In genomic region chr9:79007701-79008483, GRCh38 we compare ENCODE assay signal across 13 cellular contexts.
A peak's percentile ranks its signal among the peaks of the same experiment; 100 is the strongest.
DNase-seq lines count a peak whose midpoint lies in the region; ATAC-seq and TF ChIP-seq lines count a peak whose summit lies in the region.
"Had no signal": no experiment of that assay in that cellular context is flagged by ENCODE, and none has a peak within 500 bp of the region (broad histone marks: within the 10 kb centered on the region; RNA-seq: fewer than 3 reads in every experiment).

No MANE protein-coding gene starts in this region.

- WGBS in lower leg skin, 2 donors: 85 to 92% methylated on average over 8 of the region's 8 CpGs

- peaks cover 51% of the 10 kb centered on the region for H3K4me1 ChIP-seq in OCI-LY3 (ENCODE audit: low read length)
- H3K4me1 ChIP-seq: uterus had no signal

- no peak for DNase-seq in NCI-H2196 (lab: John Stamatoyannopoulos, UW; ENCODE audit: unreplicated experiment)
- no peak for DNase-seq in lower leg skin (ENCODE audit: low spot score in 2 of 2)
- no peak for DNase-seq in HuH-7 (ENCODE audit: low spot score)
- no peak for DNase-seq in Right ventricle myocardium superior
- DNase-seq: activated T-cell treated with anti-CD3 and anti-CD28 coated beads for 4 hours; naive thymus-derived CD8-positive, alpha-beta T cell; NCI-H146; T-helper 9 cell; uterus had no signal

- H2AFZ ChIP-seq in OCI-LY3 (ENCODE audit: low read depth, low read length): no peak overlapping the region

- H3K9ac ChIP-seq in OCI-LY3 (ENCODE audit: low read length): peak overlapping the region; percentile 79

- H4K20me1 ChIP-seq in OCI-LY3 (ENCODE audit: insufficient read depth, low read length): no peaks in the 10 kb centered on the region

- H3K27ac ChIP-seq in OCI-LY3 (ENCODE audit: low read length): peak overlapping the region; percentile 96
- H3K27ac ChIP-seq: uterus had no signal

- TF ChIP-seq POLR2A in lower leg skin (IDR thresholded peaks at IDR 0.05): no peak

- intact Hi-C loops in lower leg skin (cut with DNase I; ENCODE audit: low total_unique reads): no loop called here
- intact Hi-C loops in Right ventricle myocardium superior (cut with DNase I): no loop called here

- H3K36me3 ChIP-seq in OCI-LY3 (replicated peaks; ENCODE audit: low read depth, low read length): peaks cover 18% of the 10 kb centered on the region
- H3K36me3 ChIP-seq: uterus had no signal

- H3K27me3 ChIP-seq in OCI-LY3 (ENCODE audit: low read depth, low read length): no peaks in the 10 kb centered on the region
- H3K27me3 ChIP-seq: uterus had no signal

- no peaks in the 10 kb centered on the region for H3K9me3 ChIP-seq in OCI-LY3 (ENCODE audit: insufficient read depth, low read length)
- H3K9me3 ChIP-seq: uterus had no signal

- H3K4me3 ChIP-seq in OCI-LY3 (ENCODE audit: low read length) (peak overlapping the region; percentile 58), lower leg skin (ENCODE audit: low read depth, poor library complexity, severe bottlenecking) (no peak overlapping the region)
- H3K4me3 ChIP-seq: uterus had no signal

- H3K4me2 ChIP-seq in OCI-LY3 (ENCODE audit: low read length): peak overlapping the region; percentile 83

- H3K79me2 ChIP-seq in OCI-LY3 (ENCODE audit: low read length): no peaks in the 10 kb centered on the region

- ATAC-seq in GM18519 (IDR thresholded peaks at IDR 0.05; ENCODE audit: low FRiP score, unreplicated experiment): peak; percentile 99
- ATAC-seq in GM21515 (IDR thresholded peaks at IDR 0.05; ENCODE audit: unreplicated experiment): peak; percentile 95
- ATAC-seq in HG03097 (IDR thresholded peaks at IDR 0.05; ENCODE audit: low FRiP score, unreplicated experiment): peak; percentile 89
- ATAC-seq in Right ventricle myocardium superior (ENCODE audit: poor library complexity): no peak
- ATAC-seq: naive thymus-derived CD8-positive, alpha-beta T cell had no signal

- TF ChIP-seq CTCF in OCI-LY3 (IDR thresholded peaks at IDR 0.05; ENCODE audit: low read depth, low read length): no peak
- no peak for TF ChIP-seq CTCF in lower leg skin (IDR thresholded peaks at IDR 0.05)
